18 cellular contexts compared by ENCODE assay signal in genomic region chr5:1788828-1789227, GRCh38. TPM values are rescaled to one million over a fixed set of nuclear protein-coding genes. Genes with fewer than 3 reads are reported as not detected.
DNase-seq lines count a peak whose midpoint lies in the region; ATAC-seq and TF ChIP-seq lines count a peak whose summit lies in the region.
"Had no signal": no experiment of that assay in that cellular context is flagged by ENCODE, and none has a peak within 500 bp of the region (broad histone marks: within the 10 kb centered on the region; RNA-seq: fewer than 3 reads in every experiment).

No MANE protein-coding gene starts in this region.

- H3K4ac ChIP-seq in mesenchymal stem cell (ENCODE audit: low read depth in 1 of 2, low read length in 2 of 2), result no peak overlapping the region

- peak overlapping the region; percentile 9 to 50 for H3K18ac ChIP-seq in mesenchymal stem cell (ENCODE audit: low read depth in 1 of 2, low read length in 2 of 2)

- no peaks in the 10 kb centered on the region for H3K9me3 Mint-ChIP-seq in stimulated activated naive CD8-positive, alpha-beta T cell treated with anti-CD3 and anti-CD28 coated beads, Interleukin-15, Interleukin-2, amounts not matched to agents 100 ng/mL and 50 ng/mL, for 24 hours
- H3K9me3 Mint-ChIP-seq: stimulated activated memory B cell treated with anti-CD40 and anti-IgM and Interleukin-4, amounts not matched to agents 10 μg/mL and 1 μg/mL and 100 μg/mL, for 72 hours; T-helper 2 cell treated with Interferon-gamma antibody and Interleukin-4, amounts not matched to agents 5 μg/mL and 100 μg/mL, for 36 hours had no signal

- H2BK15ac ChIP-seq in mesenchymal stem cell (ENCODE audit: low read depth, poor library complexity, severe bottlenecking), result peak overlapping the region; percentile 80

- no peak overlapping the region for H3K4me3 Mint-ChIP-seq in stimulated activated naive CD8-positive, alpha-beta T cell treated with anti-CD3 and anti-CD28 coated beads, Interleukin-15, Interleukin-2, amounts not matched to agents 100 ng/mL and 50 ng/mL, for 24 hours
- H3K4me3 Mint-ChIP-seq: stimulated activated memory B cell treated with anti-CD40 and anti-IgM and Interleukin-4, amounts not matched to agents 10 μg/mL and 1 μg/mL and 100 μg/mL, for 72 hours had no signal

- H4K91ac ChIP-seq in mesenchymal stem cell (ENCODE audit: low read length), result peak overlapping the region; percentile 70

- 91% methylated on average over 14 of the region's 15 CpGs for WGBS in mesenchymal stem cell

- no peaks in the 10 kb centered on the region for H3K27me3 ChIP-seq in RWPE2 (ENCODE audit: insufficient read depth, poor library complexity, severe bottlenecking)
- peaks cover 11% of the 10 kb centered on the region in 2 experiments for H3K27me3 ChIP-seq in mesenchymal stem cell (ENCODE audit: control insufficient read depth in 1 of 2, insufficient read depth in 1 of 2, low read length in 2 of 2)
- H3K27me3 ChIP-seq: SJSA1 had no signal

- peak overlapping the region; percentile 22 for H3K27ac Mint-ChIP-seq in stimulated activated naive CD8-positive, alpha-beta T cell treated with anti-CD3 and anti-CD28 coated beads, Interleukin-15, Interleukin-2, amounts not matched to agents 100 ng/mL and 50 ng/mL, for 24 hours
- H3K27ac Mint-ChIP-seq: T-helper 2 cell treated with Interferon-gamma antibody and Interleukin-4, amounts not matched to agents 5 μg/mL and 100 μg/mL, for 36 hours had no signal

- no peak for TF ChIP-seq CTCF in RWPE2 (IDR thresholded peaks at IDR 0.05; ENCODE audit: poor library complexity, severe bottlenecking)

- H3K14ac ChIP-seq in mesenchymal stem cell (ENCODE audit: low read length in 2 of 2), result peak overlapping the region in 1 of 2 experiments; percentile 71

- H3K27ac ChIP-seq in RWPE2 (ENCODE audit: poor library complexity, severe bottlenecking) (peak overlapping the region; percentile 72), mesenchymal stem cell (ENCODE audit: low read length, poor library complexity, severe bottlenecking) (no peak overlapping the region)
- H3K27ac ChIP-seq: tibial artery had no signal

- H3K4me2 ChIP-seq in mesenchymal stem cell (ENCODE audit: low read length, poor library complexity, severe bottlenecking), result no peak overlapping the region

- no peaks in the 10 kb centered on the region for H3K79me1 ChIP-seq in mesenchymal stem cell (replicated peaks; ENCODE audit: low read length, poor library complexity, severe bottlenecking)

- H2BK12ac ChIP-seq in mesenchymal stem cell (ENCODE audit: low read length in 2 of 2), result peak overlapping the region; percentile 63 to 90

- no peak for ATAC-seq in stimulated activated naive CD8-positive, alpha-beta T cell treated with anti-CD3 and anti-CD28 coated beads, Interleukin-15, Interleukin-2, amounts not matched to agents 100 U/mL and 50 U/mL, for 24 hours
- ATAC-seq in RWPE2 (ENCODE audit: low read depth) (no peak), HG03378 (IDR thresholded peaks at IDR 0.05; ENCODE audit: unreplicated experiment) (no peak)
- ATAC-seq: activated CD4-positive, CD25-positive, alpha-beta regulatory T cell treated with anti-CD3 and anti-CD28 coated beads, Interleukin-2, amount 50 U/mL, for 24 hours; left lobe of liver; stimulated activated memory B cell treated with anti-CD40 and anti-IgM and Interleukin-4, amounts not matched to agents 10 μg/mL and 1 μg/mL and 100 μg/mL, for 72 hours had no signal

- H3K23ac ChIP-seq in mesenchymal stem cell (ENCODE audit: low read length in 2 of 2), result no peak overlapping the region

- H3K27me3 Mint-ChIP-seq in stimulated activated naive CD8-positive, alpha-beta T cell treated with anti-CD3 and anti-CD28 coated beads, Interleukin-15, Interleukin-2, amounts not matched to agents 100 ng/mL and 50 ng/mL, for 24 hours, result no peaks in the 10 kb centered on the region

- peaks cover 5% of the 10 kb centered on the region for H3K36me3 Mint-ChIP-seq in stimulated activated naive CD8-positive, alpha-beta T cell treated with anti-CD3 and anti-CD28 coated beads, Interleukin-15, Interleukin-2, amounts not matched to agents 100 ng/mL and 50 ng/mL, for 24 hours (ENCODE audit: low read depth)

- peak overlapping the region; percentile 73 for H4K8ac ChIP-seq in mesenchymal stem cell (ENCODE audit: low read length)

- H3K4me1 Mint-ChIP-seq in stimulated activated naive CD8-positive, alpha-beta T cell treated with anti-CD3 and anti-CD28 coated beads, Interleukin-15, Interleukin-2, amounts not matched to agents 100 ng/mL and 50 ng/mL, for 24 hours (ENCODE audit: low read depth), result peaks cover 66% of the 10 kb centered on the region

- no peak overlapping the region for H2AK5ac ChIP-seq in mesenchymal stem cell (ENCODE audit: low read length, severe bottlenecking)

- H3K4me1 ChIP-seq in RWPE2 (ENCODE audit: insufficient read depth, poor library complexity, severe bottlenecking) (peaks cover 14% of the 10 kb centered on the region), mesenchymal stem cell (ENCODE audit: control insufficient read depth, insufficient read depth, low read depth, low read length) (peaks cover 11% of the 10 kb centered on the region)
- H3K4me1 ChIP-seq: tibial artery had no signal

- H3K4me3 ChIP-seq in RWPE2 (ENCODE audit: severe bottlenecking), result no peak overlapping the region
- no peak overlapping the region for H3K4me3 ChIP-seq in mesenchymal stem cell (ENCODE audit: insufficient read depth in 1 of 2, low read depth in 1 of 2, low read length in 2 of 2)
- H3K4me3 ChIP-seq: tibial artery had no signal

- no peak overlapping the region for H2BK5ac ChIP-seq in mesenchymal stem cell (ENCODE audit: low read depth, low read length, poor library complexity, severe bottlenecking)

- H3K9ac ChIP-seq in mesenchymal stem cell (ENCODE audit: low read length), result no peak overlapping the region

- H3K36me3 ChIP-seq in RWPE2 (ENCODE audit: low read depth) (no peaks in the 10 kb centered on the region), mesenchymal stem cell (ENCODE audit: control insufficient read depth in 1 of 2, insufficient read depth in 2 of 2, low read depth in 1 of 2, low read length in 2 of 2) (no peaks in the 10 kb centered on the region)
- H3K36me3 ChIP-seq: tibial artery had no signal

- no peak overlapping the region for H2BK120ac ChIP-seq in mesenchymal stem cell (ENCODE audit: low read depth, low read length)

- H2AFZ ChIP-seq in mesenchymal stem cell (ENCODE audit: low read depth, low read length), result peak overlapping the region; percentile 57

- no peaks in the 10 kb centered on the region for H3K9me3 ChIP-seq in RWPE2 (ENCODE audit: severe bottlenecking)
- H3K9me3 ChIP-seq in mesenchymal stem cell (ENCODE audit: control insufficient read depth, low read length), result no peaks in the 10 kb centered on the region
- H3K9me3 ChIP-seq: SJSA1, tibial artery had no signal

- DNase-seq in stimulated activated naive CD8-positive, alpha-beta T cell treated with anti-CD3 and anti-CD28 coated beads, Interleukin-15, Interleukin-2, amounts not matched to agents 100 U/mL and 50 U/mL, for 24 hours, result no peak
- DNase-seq in RWPE2 (ENCODE audit: low spot score) (no peak), mesenchymal stem cell (no peak), NK-92 (lab: John Stamatoyannopoulos, UW; ENCODE audit: unreplicated experiment) (no peak), cortex of kidney (lab: John Stamatoyannopoulos, UW) (no peak)
- DNase-seq: activated naive CD4-positive, alpha-beta T cell treated with Interleukin-2 at 50 U/mL for 16 hours; NCI-H1092; NCI-H2081 treated with DMSO at 0.1 percent for 48 hours; NCI-H524 treated with DMSO at 0.1 percent for 48 hours; retina; tibial artery had no signal

RNA-seq across cellular contexts. Expression of gene MRPL36, which starts 10.8 kb away (rescaled TPM):
- 94.6 TPM for polyA plus RNA-seq in mesenchymal stem cell (2013, experiment 1 of 2)
- polyA plus RNA-seq in mesenchymal stem cell (2013, experiment 2 of 2), result 92.6 TPM

RNA-seq across cellular contexts. Expression of gene NDUFS6, which starts 12.4 kb away (rescaled TPM):
- polyA plus RNA-seq in mesenchymal stem cell (2013, experiment 1 of 2), result 102 TPM
- 105 TPM for polyA plus RNA-seq in mesenchymal stem cell (2013, experiment 2 of 2)
